18 cellular contexts compared by ENCODE assay signal in the genomic region with DNA sequence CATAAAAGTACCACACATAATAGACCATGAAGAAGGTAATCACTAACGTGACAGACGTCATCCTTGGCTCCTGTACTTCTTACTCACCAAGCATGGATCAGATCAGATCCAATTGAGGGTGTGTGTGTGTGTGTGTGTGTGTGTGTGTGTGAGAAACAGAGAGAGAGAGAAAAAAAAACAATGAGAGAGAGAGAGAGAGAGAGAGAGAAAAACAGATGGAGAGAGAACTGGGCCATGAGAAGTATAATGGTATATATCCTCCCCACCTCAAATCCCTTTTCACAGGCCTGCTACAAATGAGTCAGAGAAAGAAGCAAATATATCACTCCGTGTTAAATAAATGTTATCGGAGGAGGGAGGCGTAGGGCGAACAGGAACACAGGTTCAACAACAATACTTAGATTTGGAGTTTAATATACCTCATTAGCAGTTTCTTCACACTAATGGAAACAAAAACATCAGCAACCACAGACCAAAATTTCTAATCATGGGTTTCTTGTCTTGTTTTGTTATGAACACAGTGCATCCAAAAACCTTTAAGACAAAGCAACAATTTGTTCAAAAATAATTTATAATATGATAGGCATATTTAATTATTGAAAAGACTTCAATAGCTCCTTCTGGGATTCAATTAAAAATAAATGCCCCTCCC. TPM values are rescaled to one million over a fixed set of nuclear protein-coding genes. Genes with fewer than 3 reads are reported as not detected.
DNase-seq lines count a peak whose midpoint lies in the region; ATAC-seq, FAIRE-seq and TF ChIP-seq lines count a peak whose summit lies in the region.
"Had no signal": no experiment of that assay in that cellular context is flagged by ENCODE, and none has a peak within 500 bp of the region (broad histone marks: within the 10 kb centered on the region; RNA-seq: fewer than 3 reads in every experiment).

No MANE protein-coding gene starts in this region.

- H3K36me3 Mint-ChIP-seq in nephron progenitor cell (ENCODE audit: low read depth) = peaks cover 47% of the 10 kb centered on the region
- H3K36me3 Mint-ChIP-seq in CD8-positive, alpha-beta T cell = no peaks in the 10 kb centered on the region
- no peaks in the 10 kb centered on the region for H3K36me3 Mint-ChIP-seq in stimulated activated naive B cell treated with anti-CD40 and anti-IgM and Interleukin-4, amounts not matched to agents 10 μg/mL and 1 μg/mL and 100 μg/mL, for 72 hours
- no peaks in the 10 kb centered on the region for H3K36me3 Mint-ChIP-seq in chondrocyte (ENCODE audit: low read depth)

- H3K9me3 ChIP-seq in HEK293 (ENCODE audit: control insufficient read depth, insufficient read depth, low read depth, low read length) = no peaks in the 10 kb centered on the region
- no peaks in the 10 kb centered on the region for H3K9me3 ChIP-seq in CD8-positive, alpha-beta T cell (ENCODE audit: low read length)
- H3K9me3 ChIP-seq: colonic mucosa, esophagus muscularis mucosa had no signal

- no peaks in the 10 kb centered on the region for H3K4me1 ChIP-seq in HEK293 (ENCODE audit: control insufficient read depth, insufficient read depth, low read length)
- no peaks in the 10 kb centered on the region for H3K4me1 ChIP-seq in CD8-positive, alpha-beta T cell (ENCODE audit: insufficient read depth, low read length)
- H3K4me1 ChIP-seq: colonic mucosa, esophagus muscularis mucosa had no signal

- peaks cover 27% of the 10 kb centered on the region for H3K4me1 Mint-ChIP-seq in nephron progenitor cell
- no peaks in the 10 kb centered on the region for H3K4me1 Mint-ChIP-seq in CD8-positive, alpha-beta T cell (ENCODE audit: low read depth)
- peaks cover 7 to 19% of the 10 kb centered on the region in 2 donors for H3K4me1 Mint-ChIP-seq in stimulated activated naive B cell treated with anti-CD40 and anti-IgM and Interleukin-4, amounts not matched to agents 10 μg/mL and 1 μg/mL and 100 μg/mL, for 72 hours
- H3K4me1 Mint-ChIP-seq in chondrocyte (ENCODE audit: low read depth) = peaks cover 23% of the 10 kb centered on the region

- H3K27me3 ChIP-seq in bronchial epithelial cell (ENCODE audit: control insufficient read depth, insufficient read depth, low read length) = no peaks in the 10 kb centered on the region
- H3K27me3 ChIP-seq in CD8-positive, alpha-beta T cell (ENCODE audit: insufficient read depth, low read length) = no peaks in the 10 kb centered on the region
- H3K27me3 ChIP-seq: colonic mucosa, esophagus muscularis mucosa, SJSA1 had no signal

- H3K4me3 Mint-ChIP-seq in nephron progenitor cell (no peak overlapping the region), chondrocyte (ENCODE audit: unreplicated experiment) (no peak overlapping the region)
- H3K4me3 Mint-ChIP-seq in CD8-positive, alpha-beta T cell = no peak overlapping the region
- H3K4me3 Mint-ChIP-seq in stimulated activated naive B cell treated with anti-CD40 and anti-IgM and Interleukin-4, amounts not matched to agents 10 μg/mL and 1 μg/mL and 100 μg/mL, for 72 hours = no peak overlapping the region

- POLR2A ChIA-PET in HEK293 (lab: Yijun Ruan, JAX) = no interaction called here
- POLR2A ChIA-PET in CD8-positive, alpha-beta T cell (lab: Charles Lee) = no interaction called here

- no peaks in the 10 kb centered on the region for H3K9me3 Mint-ChIP-seq in nephron progenitor cell
- no peaks in the 10 kb centered on the region for H3K9me3 Mint-ChIP-seq in CD8-positive, alpha-beta T cell
- no peaks in the 10 kb centered on the region for H3K9me3 Mint-ChIP-seq in stimulated activated naive B cell treated with anti-CD40 and anti-IgM and Interleukin-4, amounts not matched to agents 10 μg/mL and 1 μg/mL and 100 μg/mL, for 72 hours
- H3K9me3 Mint-ChIP-seq in chondrocyte (ENCODE audit: low read depth) = no peaks in the 10 kb centered on the region

- CTCF ChIA-PET in HEK293 (lab: Yijun Ruan, JAX) = no interaction called here
- CTCF ChIA-PET in CD8-positive, alpha-beta T cell (lab: Charles Lee) = no interaction called here

- H3K36me3 ChIP-seq in HEK293 (ENCODE audit: control insufficient read depth in 2 of 2, insufficient read depth in 1 of 2, low read length in 2 of 2) (no peaks in the 10 kb centered on the region), bronchial epithelial cell (ENCODE audit: control insufficient read depth, insufficient read depth, low read length) (no peaks in the 10 kb centered on the region)
- H3K36me3 ChIP-seq in CD8-positive, alpha-beta T cell (ENCODE audit: insufficient read depth, low read length) = no peaks in the 10 kb centered on the region
- H3K36me3 ChIP-seq: colonic mucosa, esophagus muscularis mucosa, SJSA1 had no signal

- H3K27ac Mint-ChIP-seq in nephron progenitor cell (peak overlapping the region; percentile 75), chondrocyte (ENCODE audit: unreplicated experiment) (no peak overlapping the region)
- no peak overlapping the region for H3K27ac Mint-ChIP-seq in CD8-positive, alpha-beta T cell
- H3K27ac Mint-ChIP-seq in stimulated activated naive B cell treated with anti-CD40 and anti-IgM and Interleukin-4, amounts not matched to agents 10 μg/mL and 1 μg/mL and 100 μg/mL, for 72 hours = no peak overlapping the region

- no peak for FAIRE-seq in bronchial epithelial cell (lab: Jason Lieb, UNC)
- FAIRE-seq: G401.6 had no signal

- no peak overlapping the region for H3K27ac ChIP-seq in HEK293 (ENCODE audit: extremely low read depth, low read depth, low read length)
- no peak overlapping the region for H3K27ac ChIP-seq in CD8-positive, alpha-beta T cell (ENCODE audit: low read depth, low read length)
- H3K27ac ChIP-seq: colonic mucosa, esophagus muscularis mucosa, SJSA1 had no signal

- intact Hi-C loops in CD8-positive, alpha-beta T cell (cut with DNase I, micrococcal nuclease) = no loop called here

- peak; percentile 40 for DNase-seq in Daoy (ENCODE audit: low read depth)
- DNase-seq in bronchial epithelial cell (ENCODE audit: low read depth) = peak; percentile 80
- no peak for DNase-seq in nephron progenitor cell
- DNase-seq in CD8-positive, alpha-beta T cell = no peak
- DNase-seq in stimulated activated naive B cell treated with anti-CD40 and anti-IgM and Interleukin-4, amounts not matched to agents 10 μg/mL and 1 μg/mL and 100 μg/mL, for 72 hours = no peak
- DNase-seq in chondrocyte (ENCODE audit: low spot score) = no peak
- DNase-seq: activated CD4-positive, alpha-beta T cell treated with anti-CD3 and anti-CD28 coated beads, Interleukin-2, amount 50 U/mL, for 4 hours; amygdala; colonic mucosa; hypothalamus; NCI-H345; T1000 had no signal

- ATAC-seq in GM21576 (IDR thresholded peaks at IDR 0.05; ENCODE audit: unreplicated experiment) = no peak
- ATAC-seq in CD8-positive, alpha-beta T cell = no peak
- no peak for ATAC-seq in stimulated activated naive B cell treated with anti-CD40 and anti-IgM and Interleukin-4, amounts not matched to agents 10 μg/mL and 1 μg/mL and 100 μg/mL, for 72 hours (replicated peaks)

- H3K4me3 ChIP-seq in HEK293 (ENCODE audit: low read depth, low read length) (no peak overlapping the region), bronchial epithelial cell (ENCODE audit: low read depth, low read length) (no peak overlapping the region)
- H3K4me3 ChIP-seq in CD8-positive, alpha-beta T cell (ENCODE audit: low read depth, low read length) = no peak overlapping the region
- H3K4me3 ChIP-seq: colonic mucosa, esophagus muscularis mucosa, SJSA1 had no signal

- peaks cover 3% of the 10 kb centered on the region for H3K27me3 Mint-ChIP-seq in nephron progenitor cell (ENCODE audit: low read depth, poor library complexity)
- no peaks in the 10 kb centered on the region for H3K27me3 Mint-ChIP-seq in CD8-positive, alpha-beta T cell (ENCODE audit: low read depth)
- H3K27me3 Mint-ChIP-seq in stimulated activated naive B cell treated with anti-CD40 and anti-IgM and Interleukin-4, amounts not matched to agents 10 μg/mL and 1 μg/mL and 100 μg/mL, for 72 hours = no peaks in the 10 kb centered on the region
- H3K27me3 Mint-ChIP-seq in chondrocyte (ENCODE audit: low read depth) = no peaks in the 10 kb centered on the region

- no peak for TF ChIP-seq CTCF in HEK293 (tag by site-specific recombination; IDR thresholded peaks at IDR 0.05)
- TF ChIP-seq CTCF in bronchial epithelial cell (IDR thresholded peaks at IDR 0.05; ENCODE audit: insufficient read depth, low read length, severe bottlenecking) = no peak
- TF ChIP-seq CTCF in nephron progenitor cell (IDR thresholded peaks at IDR 0.05) = no peak
- TF ChIP-seq CTCF in CD8-positive, alpha-beta T cell (IDR thresholded peaks at IDR 0.05) = no peak
- TF ChIP-seq CTCF in chondrocyte (IDR thresholded peaks at IDR 0.05) = no peak

TF ChIP-seq in HEK293, 187 proteins besides CTCF, POLR2A, EP300 and RAD21 (continues in another document):
- no peak for TF ChIP-seq ZNF2 (tag by site-specific recombination; IDR thresholded peaks at IDR 0.05)
- TF ChIP-seq HOXC10 (CRISPR knock-in tag; IDR thresholded peaks at IDR 0.05) = no peak
- peak; percentile 43; the same call in 1 of the 2 replicates for TF ChIP-seq ZNF629 (tag by site-specific recombination; IDR thresholded peaks at IDR 0.05)
- TF ChIP-seq EGR2 (tag by site-specific recombination; IDR thresholded peaks at IDR 0.05; ENCODE audit: low read depth) = no peak
- 0 out of 2 replicates have a peak, but pooled peaks have one; percentile 17 for TF ChIP-seq ZNF596 (tag by site-specific recombination; IDR thresholded peaks at IDR 0.05)
- 0 out of 2 replicates have a peak, but pooled peaks have one; percentile 23 for TF ChIP-seq ZNF639 (tag by site-specific recombination; IDR thresholded peaks at IDR 0.05)
- TF ChIP-seq ZNF324 (tag by site-specific recombination; IDR thresholded peaks at IDR 0.05) = no peak
- TF ChIP-seq KLF8 (tag by site-specific recombination; IDR thresholded peaks at IDR 0.05) = peak; percentile 36; the same call in 1 of the 2 replicates

RNA-seq across cellular contexts. Expression of gene TIAM1, which starts 45.3 kb away (rescaled TPM):
- 17.8 and 19.9 TPM in 2 replicates for total RNA-seq in Daoy (2014; rRNA removed; shearing (Covaris generic))
- total RNA-seq in bronchial epithelial cell = 8.4 and 31.6 TPM in 2 replicates
- total RNA-seq in CD8-positive, alpha-beta T cell = 1 to 10 TPM; 8.0 to 8.5 TPM
- total RNA-seq in chondrocyte = 6.6 to 8.2 TPM (median 7.7 TPM) in 3 replicates
- total RNA-seq: HT-29 had no signal

Comparison
In these comparisons a context has a peak if more than half of its experiments do, and no peak if none do; other contexts are left out.
1. DNase-seq: peak in Daoy (single experiment) and bronchial epithelial cell (single experiment); none in nephron progenitor cell (single experiment), CD8-positive, alpha-beta T cell (0 of 7), stimulated activated naive B cell treated with anti-CD40 and anti-IgM and Interleukin-4, amounts not matched to agents 10 μg/mL and 1 μg/mL and 100 μg/mL, for 72 hours (single experiment) and chondrocyte (single experiment).